ENCODE assay signal across 15 cellular contexts in the genomic region with DNA sequence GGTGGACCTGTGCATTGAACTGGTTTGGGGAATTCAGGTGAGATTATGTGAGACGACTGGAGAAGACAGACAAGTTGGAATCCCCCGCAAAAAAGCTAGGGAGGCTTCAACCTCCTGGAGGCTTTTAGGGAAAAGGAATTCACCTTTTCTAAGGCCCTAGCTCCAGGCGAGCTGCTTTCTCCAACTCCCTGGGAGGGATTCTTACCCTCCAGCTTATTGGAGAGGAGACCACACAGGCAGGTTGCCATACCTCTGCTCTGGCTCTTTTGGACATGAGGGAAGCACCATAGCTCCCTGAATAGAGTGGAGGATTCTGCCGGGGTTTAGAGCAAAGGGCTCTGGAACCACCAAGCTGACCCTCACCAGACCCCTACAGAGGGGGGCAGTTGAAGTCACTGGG.
DNase-seq lines count a peak whose midpoint lies in the region; ATAC-seq, FAIRE-seq and TF ChIP-seq lines count a peak whose summit lies in the region.
"Had no signal": no experiment of that assay in that cellular context is flagged by ENCODE, and none has a peak within 500 bp of the region (broad histone marks: within the 10 kb centered on the region; RNA-seq: fewer than 3 reads in every experiment).

No MANE protein-coding gene starts in this region.

- intact Hi-C loops in Caco-2 (cut with micrococcal nuclease; ENCODE audit: unreplicated experiment): no loop called here
- intact Hi-C loops in endothelial cell of umbilical vein (cut with micrococcal nuclease): no loop called here

- H4K12ac ChIP-seq in trophoblast cell (ENCODE audit: low read depth, low read length): peak overlapping the region; percentile 21

- H2BK12ac ChIP-seq in trophoblast cell (ENCODE audit: low read length): no peak overlapping the region

- no peak overlapping the region for H3K4me3 ChIP-seq in Caco-2 (ENCODE audit: low read depth, low read length)
- no peak overlapping the region for H3K4me3 ChIP-seq in endothelial cell of umbilical vein (replicated peaks in 1 of 3; ENCODE audit: insufficient read depth in 1 of 3, low read depth in 1 of 3, low read length in 3 of 3)
- H3K4me3 ChIP-seq in trophoblast cell (ENCODE audit: low read depth, low read length): no peak overlapping the region
- H3K4me3 ChIP-seq: SK-N-MC had no signal

- no peaks in the 10 kb centered on the region for H3K27me3 ChIP-seq in Caco-2 (replicated peaks; ENCODE audit: control insufficient read depth, insufficient read depth, low read length)
- no peaks in the 10 kb centered on the region for H3K27me3 ChIP-seq in endothelial cell of umbilical vein (ENCODE audit: control insufficient read depth in 2 of 2, insufficient read depth in 2 of 2, low read length in 2 of 2)
- H3K27me3 ChIP-seq in trophoblast cell (ENCODE audit: insufficient read depth, low read length): no peaks in the 10 kb centered on the region
- H3K27me3 ChIP-seq: BE2C had no signal

- H3K27me3 Mint-ChIP-seq in Caco-2 (ENCODE audit: insufficient read depth, unreplicated experiment) (no peaks in the 10 kb centered on the region), T-helper 17 cell (no peaks in the 10 kb centered on the region)

- POLR2A ChIA-PET in Caco-2 (lab: Charles Lee) (no interaction called here), endothelial cell of umbilical vein (lab: Charles Lee) (no interaction called here)

- H2BK5ac ChIP-seq in trophoblast cell (ENCODE audit: low read depth, low read length, poor library complexity): no peak overlapping the region

- no peak for FAIRE-seq in endothelial cell of umbilical vein (lab: Jason Lieb, UNC)

- no peak overlapping the region for H2BK120ac ChIP-seq in trophoblast cell (ENCODE audit: insufficient read depth, low read length, poor library complexity)

- CTCF ChIA-PET in Caco-2 (lab: Charles Lee) (interaction anchor here (0.6 kb wide), 1 partner anchor 545 kb away, joined by 3 read pairs; no protein-coding TSS in a partner anchor), endothelial cell of umbilical vein (lab: Charles Lee) (interaction anchor here (1.1 kb wide), 1 partner anchor 10 kb away, joined by 3 read pairs; no protein-coding TSS in a partner anchor)

- no peak overlapping the region for H3K18ac ChIP-seq in trophoblast cell (ENCODE audit: low read length)

- H3K27ac ChIP-seq in endothelial cell of umbilical vein (ENCODE audit: insufficient read depth, low read depth, low read length) (no peak overlapping the region), trophoblast cell (ENCODE audit: low read depth, low read length) (no peak overlapping the region)
- H3K27ac ChIP-seq: SK-N-MC had no signal

- H3K9me3 ChIP-seq in Caco-2 (no peaks in the 10 kb centered on the region), T-helper 17 cell (ENCODE audit: control insufficient read depth, low read length, poor library complexity, severe bottlenecking) (no peaks in the 10 kb centered on the region), endothelial cell of umbilical vein (replicated peaks; ENCODE audit: control insufficient read depth, insufficient read depth, low read length) (no peaks in the 10 kb centered on the region), trophoblast cell (ENCODE audit: insufficient read depth, low read depth, low read length) (no peaks in the 10 kb centered on the region)
- H3K9me3 ChIP-seq: BE2C had no signal

- H2AFZ ChIP-seq in endothelial cell of umbilical vein (ENCODE audit: low read depth, low read length) (no peak overlapping the region), trophoblast cell (ENCODE audit: insufficient read depth, low read length, poor library complexity) (no peak overlapping the region)

- H3K79me2 ChIP-seq in endothelial cell of umbilical vein (ENCODE audit: control insufficient read depth, insufficient read depth, low read length) (no peaks in the 10 kb centered on the region), trophoblast cell (ENCODE audit: control insufficient read depth, insufficient read depth, low read length, poor library complexity) (no peaks in the 10 kb centered on the region)

- peak overlapping the region; percentile 18 for H3K27ac Mint-ChIP-seq in Caco-2 (ENCODE audit: unreplicated experiment)
- peak overlapping the region; percentile 74 for H3K27ac Mint-ChIP-seq in T-helper 17 cell

- DNase-seq in Caco-2 (no peak), T-helper 17 cell (no peak), endothelial cell of umbilical vein (ENCODE audit: low read depth, low spot score) (no peak), trophoblast cell (no peak), NCI-H526 (lab: John Stamatoyannopoulos, UW) (no peak)
- DNase-seq: BE2C, HCEC 1CT, NCI-H146, NCI-H2107, NCI-H446, NCI-H82 had no signal

- dilution Hi-C loops in endothelial cell of umbilical vein (cut with MboI; ENCODE audit: extremely low pct_ligation_motif_present, low sequenced_read_pairs): no loop called here

- H4K20me1 ChIP-seq in endothelial cell of umbilical vein (replicated peaks; ENCODE audit: control insufficient read depth, extremely low read depth, insufficient read depth, low read length): no peaks in the 10 kb centered on the region

- H3K36me3 ChIP-seq in Caco-2 (ENCODE audit: control insufficient read depth, insufficient read depth, low read length) (peaks cover 2% of the 10 kb centered on the region; the same call in 1 of the 2 replicates), endothelial cell of umbilical vein (ENCODE audit: control insufficient read depth in 2 of 2, extremely low read depth in 1 of 2, insufficient read depth in 2 of 2, low read length in 2 of 2) (peaks cover 1 to 4% of the 10 kb centered on the region in 2 experiments), trophoblast cell (ENCODE audit: control insufficient read depth in 1 of 2, insufficient read depth in 2 of 2, low read length in 2 of 2) (peaks cover 28 to 31% of the 10 kb centered on the region in 2 experiments)

- H3K4me3 Mint-ChIP-seq in Caco-2 (ENCODE audit: unreplicated experiment) (no peak overlapping the region), T-helper 17 cell (no peak overlapping the region)

- no peak overlapping the region for H4K8ac ChIP-seq in trophoblast cell (ENCODE audit: low read depth, low read length)

- H3K14ac ChIP-seq in trophoblast cell (ENCODE audit: low read length): no peak overlapping the region

- WGBS in trophoblast cell (ENCODE audit: extremely low coverage, insufficient coverage, insufficient read length): no CpG with 5 or more reads among the region's 4 CpGs

- no peak overlapping the region for H3K4ac ChIP-seq in trophoblast cell (ENCODE audit: low read depth, low read length)

- peaks cover 35% of the 10 kb centered on the region for H3K4me1 ChIP-seq in Caco-2
- H3K4me1 ChIP-seq in endothelial cell of umbilical vein (ENCODE audit: control insufficient read depth, extremely low read depth, insufficient read depth, low read length): no peaks in the 10 kb centered on the region
- H3K4me1 ChIP-seq in trophoblast cell (ENCODE audit: control insufficient read depth in 1 of 2, insufficient read depth in 2 of 2, low read length in 2 of 2): peaks cover 11 to 21% of the 10 kb centered on the region in 2 experiments

- H3K4me2 ChIP-seq in endothelial cell of umbilical vein (ENCODE audit: insufficient read depth, low read length) (no peak overlapping the region), trophoblast cell (ENCODE audit: low read length) (no peak overlapping the region)

- TF ChIP-seq POLR2A in endothelial cell of umbilical vein (IDR thresholded peaks at IDR 0.05; ENCODE audit: low read depth, low read length): peak; percentile 1

- H4K91ac ChIP-seq in trophoblast cell (ENCODE audit: low read depth, low read length): no peak overlapping the region

- no peak overlapping the region for H3K9ac ChIP-seq in endothelial cell of umbilical vein (replicated peaks; ENCODE audit: extremely low read depth, insufficient read depth, low read length)
- no peak overlapping the region for H3K9ac ChIP-seq in trophoblast cell (ENCODE audit: low read length)

- H3K9me1 ChIP-seq in endothelial cell of umbilical vein (replicated peaks; ENCODE audit: control insufficient read depth, extremely low read depth, insufficient read depth, low read length): no peaks in the 10 kb centered on the region

- no peak for TF ChIP-seq CTCF in Caco-2 (IDR thresholded peaks at IDR 0.05; ENCODE audit: insufficient read depth in 1 of 2, low read depth in 1 of 2, low read length in 1 of 2, severe bottlenecking in 1 of 2, unreplicated experiment in 1 of 2)
- TF ChIP-seq CTCF in endothelial cell of umbilical vein (IDR thresholded peaks at IDR 0.05; ENCODE audit: extremely low read depth in 1 of 2, insufficient read depth in 1 of 2, low read depth in 1 of 2, low read length in 2 of 2): no peak

- H3K36me3 Mint-ChIP-seq in Caco-2 (ENCODE audit: insufficient read depth, unreplicated experiment): peaks cover 83% of the 10 kb centered on the region
- peaks cover 2% of the 10 kb centered on the region for H3K36me3 Mint-ChIP-seq in T-helper 17 cell (ENCODE audit: low read depth)

- peaks cover 7% of the 10 kb centered on the region for H3K79me1 ChIP-seq in trophoblast cell (ENCODE audit: low read length)

- peaks cover 27% of the 10 kb centered on the region for H3K4me1 Mint-ChIP-seq in Caco-2 (ENCODE audit: low read depth, unreplicated experiment)
- H3K4me1 Mint-ChIP-seq in T-helper 17 cell: peaks cover 17% of the 10 kb centered on the region

- ATAC-seq in T-helper 17 cell (no peak), GM19463 (IDR thresholded peaks at IDR 0.05; ENCODE audit: unreplicated experiment) (no peak), HG02840 (IDR thresholded peaks at IDR 0.05; ENCODE audit: low FRiP score, unreplicated experiment) (no peak)
- ATAC-seq: Right ventricle myocardium inferior had no signal

- no peak overlapping the region for H3K23ac ChIP-seq in trophoblast cell (ENCODE audit: low read length)

- BruUV-seq in Caco-2 (replicated peaks; lab: Mats Ljungman, UMichigan) (no TSS peak), endothelial cell of umbilical vein (replicated peaks; lab: Mats Ljungman, UMichigan) (no TSS peak)

- H3K9me3 Mint-ChIP-seq in Caco-2 (ENCODE audit: unreplicated experiment): no peaks in the 10 kb centered on the region

- H2AK5ac ChIP-seq in trophoblast cell (ENCODE audit: low read length): no peak overlapping the region

TF ChIP-seq in endothelial cell of umbilical vein, 7 proteins besides CTCF, POLR2A, EP300 and RAD21:
- no peak for TF ChIP-seq POLR2AphosphoS5 (IDR thresholded peaks at IDR 0.05; ENCODE audit: insufficient read depth, low read depth, low read length)
- no peak for TF ChIP-seq JUN (IDR thresholded peaks at IDR 0.05; ENCODE audit: borderline replicate concordance, insufficient read depth, insufficient read length, low read depth)
- no peak for TF ChIP-seq GATA2 (IDR thresholded peaks at IDR 0.05; ENCODE audit: insufficient read depth, insufficient read length, low read depth, low read length)
- TF ChIP-seq, protein P1, sequence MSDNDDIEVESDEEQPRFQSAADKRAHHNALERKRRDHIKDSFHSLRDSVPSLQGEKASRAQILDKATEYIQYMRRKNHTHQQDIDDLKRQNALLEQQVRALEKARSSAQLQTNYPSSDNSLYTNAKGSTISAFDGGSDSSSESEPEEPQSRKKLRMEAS (IDR thresholded peaks at IDR 0.05; ENCODE audit: insufficient read depth, insufficient read length): no peak
- TF ChIP-seq FOS (IDR thresholded peaks at IDR 0.05; ENCODE audit: borderline replicate concordance, insufficient read depth, low read length): no peak
- no peak for TF ChIP-seq EZH2 (IDR thresholded peaks at IDR 0.05; ENCODE audit: borderline replicate concordance, low read depth, low read length, severe bottlenecking)
- TF ChIP-seq MYC (IDR thresholded peaks at IDR 0.05; ENCODE audit: low read depth, low read length): no peak
